Comparison of ENCODE assay signal across 9 cellular contexts in the genomic region with DNA sequence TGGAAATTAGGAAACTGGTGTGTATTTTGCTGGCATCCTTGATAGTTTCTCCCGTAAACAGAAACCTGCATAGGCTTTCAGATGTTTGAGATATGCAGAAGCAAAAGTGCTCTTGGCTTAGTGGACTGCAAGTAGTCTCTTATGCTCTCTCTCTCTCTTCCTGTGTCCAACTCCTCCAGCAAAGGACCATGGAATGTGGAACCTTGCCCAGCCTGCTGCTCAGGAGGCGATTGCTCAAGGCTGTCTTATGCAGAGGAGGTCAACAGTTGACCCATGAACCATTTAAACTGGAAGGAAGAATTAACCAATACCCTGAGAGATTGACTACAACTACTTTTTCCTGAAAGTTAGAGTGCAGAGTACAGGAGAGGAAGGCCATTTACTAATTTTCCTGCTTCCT.
A peak's percentile ranks its signal among the peaks of the same experiment; 100 is the strongest.
DNase-seq lines count a peak whose midpoint lies in the region; ATAC-seq and TF ChIP-seq lines count a peak whose summit lies in the region.
"Had no signal": no experiment of that assay in that cellular context is flagged by ENCODE, and none has a peak within 500 bp of the region (broad histone marks: within the 10 kb centered on the region; RNA-seq: fewer than 3 reads in every experiment).

No MANE protein-coding gene starts in this region.

- DNase-seq in EH (ENCODE audit: low read depth) (peak; percentile 68), left cardiac atrium (peak; percentile 77), renal cortical epithelial cell (ENCODE audit: low read depth) (peak; percentile 98), G401 (ENCODE audit: low spot score) (no peak), NCI-H146 (lab: John Stamatoyannopoulos, UW) (no peak)

- in situ Hi-C loops in G401 (cut with HindIII; ENCODE audit: low sequenced_read_pairs), result no loop called here

- ATAC-seq in left cardiac atrium, result peak; percentile 97 to 99
- ATAC-seq in GM19463 (IDR thresholded peaks at IDR 0.05; ENCODE audit: unreplicated experiment), result no peak
- no peak for ATAC-seq in GM21515 (IDR thresholded peaks at IDR 0.05; ENCODE audit: unreplicated experiment)
- ATAC-seq: natural killer cell treated with Interleukin-12 subunit alpha and Interleukin-12 subunit beta and Interleukin-15 and Interleukin-18, amount 100 ng/mL, for 72 hours had no signal

- no peak for TF ChIP-seq CTCF in WI38 (IDR thresholded peaks at IDR 0.05; ENCODE audit: low read depth, low read length)

- peak overlapping the region; percentile 46 for H3K4me3 ChIP-seq in WI38 (ENCODE audit: low read depth, low read length)

- intact Hi-C loops in left cardiac atrium (cut with DNase I), result no loop called here

Comparison
In these comparisons a context has a peak if more than half of its experiments do, and no peak if none do; other contexts are left out.
1. DNase-seq: peak in EH (single experiment), left cardiac atrium (single experiment) and renal cortical epithelial cell (single experiment); none in G401 (single experiment) and NCI-H146 (single experiment).
2. ATAC-seq: peak in left cardiac atrium (2 of 2); none in GM19463 (single experiment) and GM21515 (single experiment).